In the genomic region with DNA sequence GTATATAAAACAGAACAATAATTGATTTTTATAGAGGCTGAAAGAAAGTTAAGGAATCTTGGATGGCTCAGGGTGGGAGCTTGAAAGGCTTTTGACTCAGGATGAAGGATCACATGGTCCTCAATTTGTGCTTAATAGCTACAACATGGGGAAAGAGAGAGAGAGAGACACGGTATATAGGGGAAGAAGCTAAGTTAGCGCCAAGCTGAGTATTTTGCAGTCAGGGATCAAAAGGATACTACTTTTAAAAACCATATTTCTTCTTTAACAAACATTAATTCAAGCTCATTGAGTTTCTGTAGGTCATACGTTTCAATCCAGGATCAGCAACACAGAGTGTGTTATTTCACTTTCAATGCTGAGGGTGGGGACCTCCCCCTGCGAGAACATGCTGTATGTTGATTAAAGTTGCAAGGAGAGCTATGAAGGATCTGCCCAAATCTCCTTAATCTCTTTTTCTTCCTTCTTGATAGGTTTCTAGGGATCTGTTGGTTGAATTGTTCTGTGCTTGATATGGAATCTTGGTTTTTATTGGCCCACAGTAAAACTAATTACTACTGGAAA, we compare ENCODE assay signal across 9 cellular contexts.
DNase-seq lines count a peak whose midpoint lies in the region; ATAC-seq, FAIRE-seq and TF ChIP-seq lines count a peak whose summit lies in the region.
"Had no signal": no experiment of that assay in that cellular context is flagged by ENCODE, and none has a peak within 500 bp of the region (broad histone marks: within the 10 kb centered on the region; RNA-seq: fewer than 3 reads in every experiment).

No MANE protein-coding gene starts in this region.

- peaks cover 36% of the 10 kb centered on the region for H3K4me1 Mint-ChIP-seq in activated T-cell treated with anti-CD3 and anti-CD28 coated beads, Interleukin-2, amount 50 U/mL, for 24 hours (ENCODE audit: low read depth)

- BruUV-seq in HepG2 (replicated peaks; lab: Mats Ljungman, UMichigan), result no TSS peak

- H3K79me2 ChIP-seq in MM.1S (ENCODE audit: low read length), result no peaks in the 10 kb centered on the region
- H3K79me2 ChIP-seq in HepG2 (ENCODE audit: insufficient read depth, low read length), result no peaks in the 10 kb centered on the region

- H3K36me3 Mint-ChIP-seq in activated T-cell treated with anti-CD3 and anti-CD28 coated beads, Interleukin-2, amount 50 U/mL, for 24 hours (ENCODE audit: low read depth), result no peaks in the 10 kb centered on the region

- ATAC-seq in HepG2, result no peak
- ATAC-seq in GM21447 (IDR thresholded peaks at IDR 0.05; ENCODE audit: unreplicated experiment), result no peak

- peak overlapping the region; percentile 45 for H2AFZ ChIP-seq in MM.1S (ENCODE audit: low read length)
- no peak overlapping the region for H2AFZ ChIP-seq in HepG2 (ENCODE audit: low read length)

- no peak for DNase-seq in activated T-cell treated with anti-CD3 and anti-CD28 coated beads, Interleukin-2, amount 50 U/mL, for 24 hours
- no peak for DNase-seq in activated T-cell treated with anti-CD3 and anti-CD28 coated beads, Interleukin-2, amount 50 U/mL, for 48 hours
- DNase-seq in MM.1S (peak; percentile 49), HepG2 (ENCODE audit: low spot score) (no peak), kidney glomerular epithelial cell (lab: John Stamatoyannopoulos, UW) (no peak), HT-29 (ENCODE audit: low spot score) (no peak)
- DNase-seq: NCI-H2029 treated with DMSO at 0.1 percent for 48 hours had no signal

- H3K9me3 ChIP-seq in MM.1S (replicated peaks; ENCODE audit: insufficient read depth, low read length) (no peaks in the 10 kb centered on the region), HepG2 (ENCODE audit: low read length) (0 out of 2 replicates have a peak, but pooled peaks cover 6% of the 10 kb centered on the region), thymus (ENCODE audit: control insufficient read depth) (no peaks in the 10 kb centered on the region)

- no peaks in the 10 kb centered on the region for H3K9me2 ChIP-seq in MM.1S (replicated peaks; ENCODE audit: insufficient read depth, low read length)

- intact Hi-C loops in HepG2 (cut with micrococcal nuclease; ENCODE audit: unreplicated experiment), result loop anchor here (1.0 kb wide), 1 partner anchor 157 kb away; no protein-coding TSS in a partner anchor

- H4K20me1 ChIP-seq in MM.1S (ENCODE audit: insufficient read depth, low read length) (no peaks in the 10 kb centered on the region), HepG2 (ENCODE audit: insufficient read depth, low read length) (no peaks in the 10 kb centered on the region)

- CTCF ChIA-PET in HepG2 (lab: Yijun Ruan, JAX; ENCODE audit: low intra/inter-chr PET ratio, low total read pairs), result no interaction called here

- no peak overlapping the region for H3K27ac Mint-ChIP-seq in activated T-cell treated with anti-CD3 and anti-CD28 coated beads, Interleukin-2, amount 50 U/mL, for 24 hours

- TF ChIP-seq POLR2A in HepG2 (IDR thresholded peaks at IDR 0.05; ENCODE audit: insufficient read depth in 1 of 2, low read depth in 2 of 2, low read length in 2 of 2), result no peak

- H3K4me1 ChIP-seq in MM.1S (ENCODE audit: low read length), result peaks cover 45% of the 10 kb centered on the region
- H3K4me1 ChIP-seq in HepG2 (ENCODE audit: insufficient read depth, low read length), result peaks cover 52% of the 10 kb centered on the region
- H3K4me1 ChIP-seq in thymus (ENCODE audit: control insufficient read depth, insufficient read depth, low read length), result peaks cover 22% of the 10 kb centered on the region

- no peak for FAIRE-seq in HepG2 (lab: Jason Lieb, UNC)

- H3K4me2 ChIP-seq in MM.1S (ENCODE audit: low read depth, low read length), result peak overlapping the region; percentile 55
- H3K4me2 ChIP-seq in HepG2 (ENCODE audit: low read depth, low read length), result peak overlapping the region; percentile 71

- peaks cover 31% of the 10 kb centered on the region for H3F3A ChIP-seq in MM.1S (ENCODE audit: insufficient read depth, low read length)

- 67% methylated on average over 4 of the region's 4 CpGs for WGBS in HepG2 (ENCODE audit: low lambda C conversion rate)
- WGBS in thymus, result 88% methylated on average over 4 of the region's 4 CpGs

- peaks cover 9% of the 10 kb centered on the region for H3K9me3 Mint-ChIP-seq in activated T-cell treated with anti-CD3 and anti-CD28 coated beads, Interleukin-2, amount 50 U/mL, for 24 hours

- H3K9ac ChIP-seq in MM.1S (ENCODE audit: low read length), result peak overlapping the region; percentile 14; the same call in 1 of the 2 replicates
- no peak overlapping the region for H3K9ac ChIP-seq in HepG2 (ENCODE audit: insufficient read depth, low read depth, low read length)

- no peak for TF ChIP-seq CTCF in MM.1S (IDR thresholded peaks at IDR 0.05; ENCODE audit: low read length)
- no peak for TF ChIP-seq CTCF in HepG2 (CRISPR knock-in tag; IDR thresholded peaks at IDR 0.05)

- POLR2A ChIA-PET in HepG2 (lab: Yijun Ruan, JAX), result interaction anchor here (1.0 to 1.3 kb wide), 3 partner anchors 29 to 299 kb away, joined by 3 to 5 read pairs (median 4); no protein-coding TSS in a partner anchor

- no peak for TF ChIP-seq EP300 in HepG2 (IDR thresholded peaks at IDR 0.05; ENCODE audit: low read depth in 2 of 2, low read length in 2 of 2)
- TF ChIP-seq EP300 in HepG2 (CRISPR knock-in tag; IDR thresholded peaks at IDR 0.05; ENCODE audit: borderline replicate concordance), result no peak

- peak overlapping the region; percentile 19 for H3K4me3 Mint-ChIP-seq in activated T-cell treated with anti-CD3 and anti-CD28 coated beads, Interleukin-2, amount 50 U/mL, for 24 hours

- H3K4me3 ChIP-seq in MM.1S (ENCODE audit: low read length), result peak overlapping the region; percentile 14; the same call in 1 of the 2 replicates
- no peak overlapping the region; a peak in 2 of 6 replicates for H3K4me3 ChIP-seq in HepG2 (replicated peaks in 1 of 3; ENCODE audit: insufficient read depth in 1 of 3, low read depth in 2 of 3, low read length in 3 of 3)
- H3K4me3 ChIP-seq in thymus (ENCODE audit: low read length), result no peak overlapping the region

- H3K27me3 ChIP-seq in MM.1S (replicated peaks; ENCODE audit: insufficient read depth, low read length) (no peaks in the 10 kb centered on the region), HepG2 (ENCODE audit: control insufficient read depth in 1 of 2, insufficient read depth in 2 of 2, low read length in 2 of 2) (no peaks in the 10 kb centered on the region), thymus (ENCODE audit: control insufficient read depth, insufficient read depth) (no peaks in the 10 kb centered on the region)

- in situ Hi-C loops in HepG2 (cut with HindIII; ENCODE audit: extremely low pct_ligation_motif_present, low pct_unique_long_range_greater_than_20kb), result no loop called here

- H3K27ac ChIP-seq in MM.1S (ENCODE audit: low read length), result peak overlapping the region; percentile 69
- H3K27ac ChIP-seq in HepG2 (ENCODE audit: extremely low read length, insufficient read depth, low read length), result peak overlapping the region; percentile 41
- peak overlapping the region; percentile 77 for H3K27ac ChIP-seq in thymus (ENCODE audit: low read depth)

- H3K27me3 Mint-ChIP-seq in activated T-cell treated with anti-CD3 and anti-CD28 coated beads, Interleukin-2, amount 50 U/mL, for 24 hours, result no peaks in the 10 kb centered on the region

- no peak for TF ChIP-seq RAD21 in HepG2 (CRISPR knock-in tag; IDR thresholded peaks at IDR 0.05)

- H3K36me3 ChIP-seq in MM.1S (replicated peaks; ENCODE audit: insufficient read depth, low read length) (no peaks in the 10 kb centered on the region), HepG2 (replicated peaks in 1 of 2; ENCODE audit: control insufficient read depth in 1 of 2, insufficient read depth in 2 of 2, low read length in 2 of 2) (no peaks in the 10 kb centered on the region), thymus (ENCODE audit: control insufficient read depth, insufficient read depth) (no peaks in the 10 kb centered on the region)

TF ChIP-seq in HepG2, 621 proteins besides CTCF, POLR2A, EP300 and RAD21 (continues in another document):
- peak; percentile 1; the same call in 1 of the 2 replicates for TF ChIP-seq SIN3A (IDR thresholded peaks at IDR 0.05; ENCODE audit: borderline replicate concordance, low read depth, low read length)
- no peak for TF ChIP-seq ZNF205 (CRISPR knock-in tag; IDR thresholded peaks at IDR 0.05)
- no peak for TF ChIP-seq ZNF124 (CRISPR knock-in tag; IDR thresholded peaks at IDR 0.05)
- TF ChIP-seq PCBP2 (optimal IDR thresholded peaks at IDR 0.05; ENCODE audit: low read depth, low read length, poor library complexity, severe bottlenecking), result no peak
- no peak for TF ChIP-seq ZNF629 (CRISPR knock-in tag; conservative IDR thresholded peaks at IDR 0.05)
- TF ChIP-seq, protein P1, sequence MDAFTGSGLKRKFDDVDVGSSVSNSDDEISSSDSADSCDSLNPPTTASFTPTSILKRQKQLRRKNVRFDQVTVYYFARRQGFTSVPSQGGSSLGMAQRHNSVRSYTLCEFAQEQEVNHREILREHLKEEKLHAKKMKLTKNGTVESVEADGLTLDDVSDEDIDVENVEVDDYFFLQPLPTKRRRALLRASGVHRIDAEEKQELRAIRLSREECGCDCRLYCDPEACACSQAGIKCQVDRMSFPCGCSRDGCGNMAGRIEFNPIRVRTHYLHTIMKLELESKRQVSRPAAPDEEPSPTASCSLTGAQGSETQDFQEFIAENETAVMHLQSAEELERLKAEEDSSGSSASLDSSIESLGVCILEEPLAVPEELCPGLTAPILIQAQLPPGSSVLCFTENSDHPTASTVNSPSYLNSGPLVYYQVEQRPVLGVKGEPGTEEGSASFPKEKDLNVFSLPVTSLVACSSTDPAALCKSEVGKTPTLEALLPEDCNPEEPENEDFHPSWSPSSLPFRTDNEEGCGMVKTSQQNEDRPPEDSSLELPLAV (CRISPR knock-in tag; conservative IDR thresholded peaks at IDR 0.05; ENCODE audit: low read depth), result no peak
- TF ChIP-seq CREM (IDR thresholded peaks at IDR 0.05), result 0 out of 2 replicates have a peak, but pooled peaks have one; percentile 4
- TF ChIP-seq CREM (CRISPR knock-in tag; IDR thresholded peaks at IDR 0.05), result no peak
- no peak for TF ChIP-seq TSC22D2 (CRISPR knock-in tag; IDR thresholded peaks at IDR 0.05; ENCODE audit: borderline replicate concordance)
- TF ChIP-seq HNRNPLL (IDR thresholded peaks at IDR 0.05; ENCODE audit: low read depth, low read length, poor library complexity, severe bottlenecking), result no peak
- TF ChIP-seq, protein P2, sequence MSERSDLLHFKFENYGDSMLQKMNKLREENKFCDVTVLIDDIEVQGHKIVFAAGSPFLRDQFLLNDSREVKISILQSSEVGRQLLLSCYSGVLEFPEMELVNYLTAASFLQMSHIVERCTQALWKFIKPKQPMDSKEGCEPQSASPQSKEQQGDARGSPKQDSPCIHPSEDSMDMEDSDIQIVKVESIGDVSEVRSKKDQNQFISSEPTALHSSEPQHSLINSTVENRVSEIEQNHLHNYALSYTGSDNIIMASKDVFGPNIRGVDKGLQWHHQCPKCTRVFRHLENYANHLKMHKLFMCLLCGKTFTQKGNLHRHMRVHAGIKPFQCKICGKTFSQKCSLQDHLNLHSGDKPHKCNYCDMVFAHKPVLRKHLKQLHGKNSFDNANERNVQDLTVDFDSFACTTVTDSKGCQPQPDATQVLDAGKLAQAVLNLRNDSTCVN (CRISPR knock-in tag; IDR thresholded peaks at IDR 0.05; ENCODE audit: borderline replicate concordance), result no peak
- TF ChIP-seq ZBTB3 (CRISPR knock-in tag; IDR thresholded peaks at IDR 0.05; ENCODE audit: borderline replicate concordance, low read depth), result no peak
- TF ChIP-seq ZNF768 (CRISPR knock-in tag; IDR thresholded peaks at IDR 0.05), result no peak
